In genomic region chr16:78252757-78253156, GRCh38 we compare ENCODE assay signal across 16 cellular contexts.
DNase-seq lines count a peak whose midpoint lies in the region; ATAC-seq and TF ChIP-seq lines count a peak whose summit lies in the region.
"Had no signal": no experiment of that assay in that cellular context is flagged by ENCODE, and none has a peak within 500 bp of the region (broad histone marks: within the 10 kb centered on the region; RNA-seq: fewer than 3 reads in every experiment).

No MANE protein-coding gene starts in this region.

- H3K36me3 ChIP-seq in endocrine pancreas (ENCODE audit: control insufficient read depth, insufficient read depth, low read length) (no peaks in the 10 kb centered on the region), right lobe of liver (no peaks in the 10 kb centered on the region)

- H3K4me1 ChIP-seq in endocrine pancreas (ENCODE audit: control insufficient read depth, insufficient read depth, low read length) (peaks cover 6% of the 10 kb centered on the region), right lobe of liver (peaks cover 0 to 29% (median 5%) of the 10 kb centered on the region in 4 donors)

- peak overlapping the region; percentile 8 for H3K4me3 ChIP-seq in endocrine pancreas (ENCODE audit: control insufficient read depth, insufficient read depth, low read length)
- peak overlapping the region in 1 of 3 donors; percentile 15 for H3K4me3 ChIP-seq in right lobe of liver

- no peaks in the 10 kb centered on the region for H3K9me3 ChIP-seq in endocrine pancreas (ENCODE audit: control insufficient read depth, low read length)
- H3K9me3 ChIP-seq in right lobe of liver, result no peaks in the 10 kb centered on the region

- 25% methylated on average over 5 of the region's 5 CpGs for WGBS in right lobe of liver (ENCODE audit: insufficient coverage, low coverage, low lambda C conversion rate, missing lambda C conversion rate)

- peak; percentile 48 to 73 (median 60) for ATAC-seq in right lobe of liver
- ATAC-seq in GM21723 (IDR thresholded peaks at IDR 0.05; ENCODE audit: unreplicated experiment), result no peak
- ATAC-seq in SK-N-SH treated with all-trans-retinoic acid at 6 μM for 48 hours, result no peak
- ATAC-seq: CD8-positive, alpha-beta T cell had no signal

- intact Hi-C loops in right lobe of liver (cut with DNase I), result no loop called here

- no peaks in the 10 kb centered on the region for H3K27me3 ChIP-seq in endocrine pancreas (ENCODE audit: control insufficient read depth, insufficient read depth, low read length)
- H3K27me3 ChIP-seq in right lobe of liver, result no peaks in the 10 kb centered on the region

- POLR2A ChIA-PET in HEK293T (lab: Yijun Ruan, JAX), result no interaction called here

- TF ChIP-seq POLR2A in right lobe of liver (IDR thresholded peaks at IDR 0.05), result no peak

- no peak overlapping the region for H3K9ac ChIP-seq in endocrine pancreas (ENCODE audit: control insufficient read depth, insufficient read depth, low read length)

- CTCF ChIA-PET in HEK293T (lab: Yijun Ruan, JAX), result no interaction called here

- peak; percentile 34 for DNase-seq in NCI-H1092 treated with DMSO at 0.1 percent for 48 hours (lab: John Stamatoyannopoulos, UW)
- DNase-seq in NCI-H1092 (lab: John Stamatoyannopoulos, UW), result no peak
- peak; percentile 54 for DNase-seq in NCI-H146 (lab: John Stamatoyannopoulos, UW)
- no peak for DNase-seq in right lobe of liver
- DNase-seq in HEK293T (ENCODE audit: extremely low spot score), result no peak
- DNase-seq: CD8-positive, alpha-beta T cell; COR-L47; DND-41; GDM1; HCEC 1CT; IMR-90 had no signal

- H3K27ac ChIP-seq in right lobe of liver, result peak overlapping the region; percentile 31 to 55 (median 33)
- H3K27ac ChIP-seq: 22Rv1, HL-60 had no signal

- TF ChIP-seq CTCF in right lobe of liver (IDR thresholded peaks at IDR 0.05), result no peak

TF ChIP-seq in HEK293T, 16 proteins besides CTCF, POLR2A, EP300 and RAD21:
- TF ChIP-seq SP1 (IDR thresholded peaks at IDR 0.05) (no peak), ZNF384 (IDR thresholded peaks at IDR 0.05) (no peak), FOXA1 (IDR thresholded peaks at IDR 0.05) (no peak), TARDBP (IDR thresholded peaks at IDR 0.05) (no peak), CTBP1 (IDR thresholded peaks at IDR 0.05; ENCODE audit: borderline replicate concordance) (no peak), BHLHE40 (IDR thresholded peaks at IDR 0.05; ENCODE audit: borderline replicate concordance) (no peak), LEF1 (IDR thresholded peaks at IDR 0.05; ENCODE audit: borderline replicate concordance) (no peak), ELF4 (IDR thresholded peaks at IDR 0.05) (no peak), L3MBTL2 (conservative IDR thresholded peaks at IDR 0.05) (no peak), NFRKB (IDR thresholded peaks at IDR 0.05) (no peak), PKNOX1 (IDR thresholded peaks at IDR 0.05) (no peak), FOXM1 (IDR thresholded peaks at IDR 0.05; ENCODE audit: borderline replicate concordance) (no peak), FOXK2 (IDR thresholded peaks at IDR 0.05) (no peak), ARNT (IDR thresholded peaks at IDR 0.05) (no peak), SUZ12 (IDR thresholded peaks at IDR 0.05) (no peak), HDGF (IDR thresholded peaks at IDR 0.05; ENCODE audit: borderline replicate concordance) (no peak)
TF ChIP-seq in HEK293T: peak in this region for 0.

TF ChIP-seq in SK-N-SH treated with all-trans-retinoic acid at 6 μM for 48 hours, 23 proteins besides CTCF, POLR2A, EP300 and RAD21:
- no peak for TF ChIP-seq TCF4 (CRISPR knock-in tag; IDR thresholded peaks at IDR 0.05; ENCODE audit: borderline replicate concordance)
- TF ChIP-seq GLIS3 (CRISPR knock-in tag; IDR thresholded peaks at IDR 0.05), result no peak
- no peak for TF ChIP-seq PPARA (CRISPR knock-in tag; IDR thresholded peaks at IDR 0.05; ENCODE audit: borderline replicate concordance)
- no peak for TF ChIP-seq ZNF70 (CRISPR knock-in tag; IDR thresholded peaks at IDR 0.05)
- no peak for TF ChIP-seq ESRRG (CRISPR knock-in tag; IDR thresholded peaks at IDR 0.05)
- no peak for TF ChIP-seq ZC3H10 (CRISPR knock-in tag; IDR thresholded peaks at IDR 0.05)
- no peak for TF ChIP-seq TOX (CRISPR knock-in tag; IDR thresholded peaks at IDR 0.05; ENCODE audit: borderline replicate concordance)
- TF ChIP-seq PATZ1 (CRISPR knock-in tag; IDR thresholded peaks at IDR 0.05; ENCODE audit: borderline replicate concordance), result no peak
- TF ChIP-seq ISL1 (CRISPR knock-in tag; IDR thresholded peaks at IDR 0.05), result no peak
- no peak for TF ChIP-seq ZNF565 (CRISPR knock-in tag; conservative IDR thresholded peaks at IDR 0.05; ENCODE audit: low read depth)
- TF ChIP-seq TSHZ2 (CRISPR knock-in tag; IDR thresholded peaks at IDR 0.05), result no peak
- no peak for TF ChIP-seq ARNTL (CRISPR knock-in tag; IDR thresholded peaks at IDR 0.05; ENCODE audit: borderline replicate concordance, low read depth)
- TF ChIP-seq BACH2 (CRISPR knock-in tag; IDR thresholded peaks at IDR 0.05; ENCODE audit: borderline replicate concordance), result no peak
- no peak for TF ChIP-seq CREB5 (CRISPR knock-in tag; IDR thresholded peaks at IDR 0.05; ENCODE audit: low read depth)
- no peak for TF ChIP-seq RARB (CRISPR knock-in tag; IDR thresholded peaks at IDR 0.05)

Comparison
In these comparisons a context has a peak if more than half of its experiments do, and no peak if none do; other contexts are left out.
1. DNase-seq: peak in NCI-H1092 treated with DMSO at 0.1 percent for 48 hours (single experiment) and NCI-H146 (single experiment); none in NCI-H1092 (single experiment), right lobe of liver (0 of 3) and HEK293T (single experiment).
2. ATAC-seq: peak in right lobe of liver (4 of 4); none in GM21723 (single experiment) and SK-N-SH treated with all-trans-retinoic acid at 6 μM for 48 hours (single experiment).